6 cellular contexts compared by ENCODE assay signal in the genomic region with DNA sequence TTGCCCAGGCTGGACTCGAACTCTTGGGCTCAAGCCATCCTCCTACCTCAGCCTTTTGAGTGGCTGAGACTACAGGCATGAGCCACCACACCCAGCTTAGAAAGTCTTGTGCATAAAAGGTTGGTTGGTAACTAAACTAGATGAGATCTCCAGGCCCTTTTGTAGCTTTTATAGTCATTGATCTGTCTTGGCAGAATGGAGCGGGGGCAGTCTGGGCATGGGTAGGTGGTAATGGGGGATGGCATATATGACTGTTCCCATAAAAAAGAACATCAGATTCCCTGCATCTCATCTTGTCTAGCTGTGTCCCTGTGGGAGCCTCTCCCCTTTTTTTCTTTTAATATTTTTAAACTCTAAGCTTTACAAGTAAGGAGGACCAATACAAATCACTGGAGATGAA.
"Had no signal": no experiment of that assay in that cellular context is flagged by ENCODE, and none has a peak within 500 bp of the region (broad histone marks: within the 10 kb centered on the region; RNA-seq: fewer than 3 reads in every experiment).

No MANE protein-coding gene starts in this region.

- H3K36me3 Mint-ChIP-seq: IgD-negative memory B cell had no signal

- H3K4me1 Mint-ChIP-seq: IgD-negative memory B cell had no signal

- H3K9me3 Mint-ChIP-seq: IgD-negative memory B cell had no signal

- H3K4me3 Mint-ChIP-seq: IgD-negative memory B cell had no signal

- H3K4me3 ChIP-seq: K562 had no signal

- DNase-seq: IMR-90, KBM-7, KG1 had no signal

- H3K27ac ChIP-seq: HL-60 had no signal

- H3K27ac Mint-ChIP-seq: IgD-negative memory B cell had no signal
